In the genomic region with DNA sequence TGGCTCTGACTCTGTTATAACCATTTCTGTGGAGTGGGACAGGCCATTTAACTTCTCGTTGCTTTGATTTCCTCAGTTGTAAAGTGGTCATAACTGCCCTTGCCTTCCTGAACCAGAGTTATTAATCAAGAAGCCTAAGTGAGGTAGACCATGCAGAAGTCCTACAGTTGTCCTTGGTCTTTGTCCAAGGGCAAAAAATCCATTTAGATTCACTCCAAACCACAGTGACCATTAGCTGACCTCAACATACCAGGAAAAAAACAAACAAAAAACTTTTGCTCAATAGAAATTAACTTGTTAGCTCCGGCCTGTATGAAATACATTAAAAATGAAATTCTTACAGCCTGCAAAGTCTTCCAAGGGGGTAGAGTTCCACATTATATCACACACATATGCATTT, we compare ENCODE assay signal across 28 cellular contexts. TPM values are rescaled to one million over a fixed set of nuclear protein-coding genes. Genes with fewer than 3 reads are reported as not detected.
DNase-seq lines count a peak whose midpoint lies in the region; ATAC-seq and TF ChIP-seq lines count a peak whose summit lies in the region.
"Had no signal": no experiment of that assay in that cellular context is flagged by ENCODE, and none has a peak within 500 bp of the region (broad histone marks: within the 10 kb centered on the region; RNA-seq: fewer than 3 reads in every experiment).

No MANE protein-coding gene starts in this region.

- no TSS peak for BruUV-seq in mammary epithelial cell (replicated peaks; lab: Mats Ljungman, UMichigan)

- no peak overlapping the region for H3K4me3 Mint-ChIP-seq in nephron progenitor cell
- H3K4me3 Mint-ChIP-seq: activated CD4-positive, alpha-beta T cell treated with anti-CD3 and anti-CD28 coated beads, Interleukin-2, amount 10 ng/mL, durations not matched to agents 24 days and 14 days; activated CD8-positive, alpha-beta memory T cell treated with anti-CD3 and anti-CD28 coated beads, Interleukin-2, amount 10 ng/mL, durations not matched to agents 7 days and 5 days; activated naive CD4-positive, alpha-beta T cell treated with anti-CD3 and anti-CD28 coated beads, Interleukin-2, amount 50 U/mL, for 24 hours; neural progenitor cell; stimulated activated naive CD8-positive, alpha-beta T cell treated with anti-CD3 and anti-CD28 coated beads, Interleukin-15, Interleukin-2, amounts not matched to agents 100 ng/mL and 50 ng/mL, for 24 hours; T-helper 17 cell had no signal

- H3K4me3 ChIP-seq in breast epithelium (no peak overlapping the region), mammary epithelial cell (replicated peaks in 1 of 3; ENCODE audit: insufficient read depth in 1 of 3, low read depth in 2 of 3, low read length in 3 of 3) (no peak overlapping the region), fibroblast of lung (replicated peaks in 1 of 4; ENCODE audit: control extremely low read depth in 1 of 4, insufficient read depth in 1 of 4, low read depth in 3 of 4, low read length in 4 of 4) (no peak overlapping the region), right lobe of liver (no peak overlapping the region)
- H3K4me3 ChIP-seq: GM23248, neural progenitor cell, smooth muscle cell, tibial nerve had no signal

- H3K27me3 ChIP-seq in breast epithelium (no peaks in the 10 kb centered on the region), mammary epithelial cell (ENCODE audit: insufficient read depth, low read length) (no peaks in the 10 kb centered on the region), fibroblast of lung (ENCODE audit: control insufficient read depth, insufficient read depth, low read length) (no peaks in the 10 kb centered on the region), right lobe of liver (no peaks in the 10 kb centered on the region)
- H3K27me3 ChIP-seq: neural progenitor cell, tibial nerve had no signal

- H3K9ac ChIP-seq in mammary epithelial cell (ENCODE audit: insufficient read depth, low read length) (no peak overlapping the region), fibroblast of lung (ENCODE audit: insufficient read depth, low read length) (no peak overlapping the region)
- H3K9ac ChIP-seq: GM23248, neural progenitor cell had no signal

- H3K9me3 ChIP-seq in breast epithelium (no peaks in the 10 kb centered on the region), mammary epithelial cell (replicated peaks; ENCODE audit: insufficient read depth, low read length) (no peaks in the 10 kb centered on the region), fibroblast of lung (ENCODE audit: control insufficient read depth, insufficient read depth, low read depth, low read length) (no peaks in the 10 kb centered on the region), right lobe of liver (no peaks in the 10 kb centered on the region)
- H3K9me3 ChIP-seq: tibial nerve had no signal

- ATAC-seq in right lobe of liver = peak; percentile 74 to 82 (median 80)
- ATAC-seq: activated CD8-positive, alpha-beta memory T cell treated with anti-CD3 and anti-CD28 coated beads, Interleukin-2, amount 10 ng/mL, durations not matched to agents 7 days and 5 days; esophagus mucosa; left colon; T-helper 17 cell had no signal

- peaks cover 14% of the 10 kb centered on the region for H3K4me1 Mint-ChIP-seq in nephron progenitor cell
- H3K4me1 Mint-ChIP-seq: activated CD4-positive, alpha-beta T cell treated with anti-CD3 and anti-CD28 coated beads, Interleukin-2, amount 10 ng/mL, durations not matched to agents 24 days and 14 days; activated CD8-positive, alpha-beta memory T cell treated with anti-CD3 and anti-CD28 coated beads, Interleukin-2, amount 10 ng/mL, durations not matched to agents 7 days and 5 days; activated naive CD4-positive, alpha-beta T cell treated with anti-CD3 and anti-CD28 coated beads, Interleukin-2, amount 50 U/mL, for 24 hours; T-helper 17 cell had no signal

- H3K79me2 ChIP-seq in mammary epithelial cell (ENCODE audit: insufficient read depth, low read length) (peaks cover 19% of the 10 kb centered on the region), fibroblast of lung (ENCODE audit: control insufficient read depth, insufficient read depth, low read length) (no peaks in the 10 kb centered on the region)

- H3K27ac ChIP-seq in breast epithelium (peak overlapping the region; percentile 73 to 80), mammary epithelial cell (ENCODE audit: insufficient read depth, low read depth, low read length) (no peak overlapping the region), fibroblast of lung (ENCODE audit: insufficient read depth, low read length) (no peak overlapping the region), right lobe of liver (no peak overlapping the region)
- H3K27ac ChIP-seq: 22Rv1, GM23248, neural progenitor cell, tibial nerve had no signal

- no peaks in the 10 kb centered on the region for H3K9me3 Mint-ChIP-seq in nephron progenitor cell
- H3K9me3 Mint-ChIP-seq: activated CD4-positive, alpha-beta T cell treated with anti-CD3 and anti-CD28 coated beads, Interleukin-2, amount 10 ng/mL, durations not matched to agents 24 days and 14 days; activated naive CD4-positive, alpha-beta T cell treated with anti-CD3 and anti-CD28 coated beads, Interleukin-2, amount 50 U/mL, for 24 hours; stimulated activated naive CD8-positive, alpha-beta T cell treated with anti-CD3 and anti-CD28 coated beads, Interleukin-15, Interleukin-2, amounts not matched to agents 100 ng/mL and 50 ng/mL, for 24 hours had no signal

- intact Hi-C loops in breast epithelium (cut with DNase I; ENCODE audit: low total_unique reads) = no loop called here
- intact Hi-C loops in mammary epithelial cell (cut with micrococcal nuclease) = loop anchor here (5.0 kb wide), 1 partner anchor 54 kb away; the partner anchor contains the start of gene TBC1D9
- intact Hi-C loops in right lobe of liver (cut with DNase I) = no loop called here

- H3K27ac Mint-ChIP-seq in nephron progenitor cell = no peak overlapping the region
- H3K27ac Mint-ChIP-seq: activated CD4-positive, alpha-beta T cell treated with anti-CD3 and anti-CD28 coated beads, Interleukin-2, amount 10 ng/mL, durations not matched to agents 24 days and 14 days; activated CD8-positive, alpha-beta memory T cell treated with anti-CD3 and anti-CD28 coated beads, Interleukin-2, amount 10 ng/mL, durations not matched to agents 7 days and 5 days; activated naive CD4-positive, alpha-beta T cell treated with anti-CD3 and anti-CD28 coated beads, Interleukin-2, amount 50 U/mL, for 24 hours; neural progenitor cell; stimulated activated naive CD8-positive, alpha-beta T cell treated with anti-CD3 and anti-CD28 coated beads, Interleukin-15, Interleukin-2, amounts not matched to agents 100 ng/mL and 50 ng/mL, for 24 hours; T-helper 17 cell had no signal

- CTCF ChIA-PET in mammary epithelial cell (lab: Charles Lee; ENCODE audit: low non-redundant PET) = no interaction called here

- H3K4me1 ChIP-seq in breast epithelium = peaks cover 0 to 17% of the 10 kb centered on the region in 2 donors
- peaks cover 26% of the 10 kb centered on the region for H3K4me1 ChIP-seq in mammary epithelial cell (ENCODE audit: insufficient read depth, low read length)
- no peaks in the 10 kb centered on the region for H3K4me1 ChIP-seq in fibroblast of lung (ENCODE audit: control insufficient read depth, extremely low read depth, insufficient read depth, low read length)
- peaks cover 0 to 17% (median 3%) of the 10 kb centered on the region in 4 donors for H3K4me1 ChIP-seq in right lobe of liver

- H3K27me3 Mint-ChIP-seq in nephron progenitor cell (ENCODE audit: low read depth, poor library complexity) = peaks cover 1% of the 10 kb centered on the region
- H3K27me3 Mint-ChIP-seq: activated naive CD4-positive, alpha-beta T cell treated with anti-CD3 and anti-CD28 coated beads, Interleukin-2, amount 50 U/mL, for 24 hours; stimulated activated naive CD8-positive, alpha-beta T cell treated with anti-CD3 and anti-CD28 coated beads, Interleukin-15, Interleukin-2, amounts not matched to agents 100 ng/mL and 50 ng/mL, for 24 hours had no signal

- TF ChIP-seq POLR2A in breast epithelium (IDR thresholded peaks at IDR 0.05) (no peak), right lobe of liver (IDR thresholded peaks at IDR 0.05) (no peak)

- in situ Hi-C loops in mammary epithelial cell (cut with MboI; ENCODE audit: low sequenced_read_pairs in 2 of 2) = no loop called here

- H3K36me3 Mint-ChIP-seq in nephron progenitor cell (ENCODE audit: low read depth) = peaks cover 28% of the 10 kb centered on the region
- H3K36me3 Mint-ChIP-seq: activated CD8-positive, alpha-beta memory T cell treated with anti-CD3 and anti-CD28 coated beads, Interleukin-2, amount 10 ng/mL, durations not matched to agents 7 days and 5 days; activated naive CD4-positive, alpha-beta T cell treated with anti-CD3 and anti-CD28 coated beads, Interleukin-2, amount 50 U/mL, for 24 hours had no signal

- H3K4me2 ChIP-seq in mammary epithelial cell (ENCODE audit: insufficient read depth, low read depth, low read length) (no peak overlapping the region), fibroblast of lung (ENCODE audit: extremely low read depth, insufficient read depth, low read length) (no peak overlapping the region)
- H3K4me2 ChIP-seq: neural progenitor cell, smooth muscle cell had no signal

- 75% methylated on average over 2 of the region's 2 CpGs for WGBS in mammary epithelial cell (ENCODE audit: low coverage, missing lambda C conversion rate)
- WGBS in right lobe of liver (ENCODE audit: insufficient coverage, low coverage, low lambda C conversion rate, missing lambda C conversion rate) = 35% methylated on average over 2 of the region's 2 CpGs

- dilution Hi-C loops in mammary epithelial cell (cut with HindIII; ENCODE audit: low sequenced_read_pairs) = no loop called here

- H3K36me3 ChIP-seq in breast epithelium (no peaks in the 10 kb centered on the region), mammary epithelial cell (ENCODE audit: insufficient read depth, low read length) (no peaks in the 10 kb centered on the region), fibroblast of lung (ENCODE audit: control insufficient read depth, insufficient read depth, low read length) (peaks cover 1% of the 10 kb centered on the region), right lobe of liver (no peaks in the 10 kb centered on the region)
- H3K36me3 ChIP-seq: neural progenitor cell had no signal

- no peak for TF ChIP-seq CTCF in breast epithelium (IDR thresholded peaks at IDR 0.05)
- TF ChIP-seq CTCF in mammary epithelial cell (conservative IDR thresholded peaks at IDR 0.05 in 1 of 2, IDR thresholded peaks at IDR 0.05 in 1 of 2; ENCODE audit: extremely low read depth in 1 of 2, insufficient read depth in 1 of 2, low read depth in 1 of 2, low read length in 2 of 2) = no peak
- TF ChIP-seq CTCF in fibroblast of lung (conservative IDR thresholded peaks at IDR 0.05 in 1 of 2, IDR thresholded peaks at IDR 0.05 in 1 of 2; ENCODE audit: low read depth in 1 of 2, low read length in 2 of 2) = no peak
- no peak for TF ChIP-seq CTCF in right lobe of liver (IDR thresholded peaks at IDR 0.05)
- no peak for TF ChIP-seq CTCF in nephron progenitor cell (IDR thresholded peaks at IDR 0.05)

- DNase-seq in breast epithelium (ENCODE audit: low spot score in 2 of 2) (no peak), mammary epithelial cell (no peak), fibroblast of lung (ENCODE audit: low read depth in 2 of 2) (peak; percentile 76 to 85), right lobe of liver (no peak), nephron progenitor cell (no peak), NCI-H774 (lab: John Stamatoyannopoulos, UW) (no peak), GDM1 (lab: John Stamatoyannopoulos, UW) (no peak), NCI-H2081 (lab: John Stamatoyannopoulos, UW) (no peak)
- DNase-seq: activated CD4-positive, alpha-beta T cell treated with anti-CD3 and anti-CD28 coated beads, Interleukin-2, amount 10 ng/mL, durations not matched to agents 24 days and 14 days; activated CD8-positive, alpha-beta memory T cell treated with anti-CD3 and anti-CD28 coated beads, Interleukin-2, amount 10 ng/mL, durations not matched to agents 7 days and 5 days; AML-193; aorta; COR-L47; DND-41; effector memory CD4-positive, alpha-beta T cell; GM23248; left colon; NCI-H1105 treated with DMSO at 0.1 percent for 48 hours; NCI-H510A; stimulated activated CD4-positive, alpha-beta T cell treated with anti-CD3 and anti-CD28 coated beads, Interleukin-4, amount 100 ng/mL, for 1 hour; T-helper 17 cell had no signal

- H4K20me1 ChIP-seq in mammary epithelial cell (ENCODE audit: insufficient read depth, low read length) (no peaks in the 10 kb centered on the region), fibroblast of lung (ENCODE audit: control insufficient read depth, extremely low read depth, insufficient read depth, low read length) (no peaks in the 10 kb centered on the region)

- H2AFZ ChIP-seq in mammary epithelial cell (ENCODE audit: low read depth, low read length) = no peak overlapping the region
- no peak overlapping the region for H2AFZ ChIP-seq in fibroblast of lung (ENCODE audit: low read length)
- H2AFZ ChIP-seq: GM23248, neural progenitor cell had no signal

RNA-seq across cellular contexts. Expression of gene TBC1D9, which starts 52.7 kb away (rescaled TPM):
- total RNA-seq in breast epithelium (100 to 1,000 TPM in 2 of 3 donors, 10 to 100 TPM in 1; 28.3 to 195 (median 152) TPM), mammary epithelial cell (10 to 100 TPM; 23.5 to 42.8 TPM), fibroblast of lung (25.4 and 36.3 TPM in 2 replicates), right lobe of liver (10 to 100 TPM in 3 of 6 experiments, 1 to 10 TPM in 3; 6.6 to 17.9 (median 9.4) TPM)
- polyA plus RNA-seq in mammary epithelial cell (12.8 TPM), fibroblast of lung (17.3 and 18.6 TPM in 2 replicates)
- polyA minus RNA-seq in mammary epithelial cell (27.8 TPM), fibroblast of lung (ENCODE audit: low replicate concordance) (20.5 and 40.4 TPM in 2 replicates)
- 13.2 and 14.7 TPM in 2 replicates for polyA plus RNA-seq in fibroblast of lung (2012)
- total RNA-seq: activated CD4-positive, alpha-beta T cell treated with anti-CD3 and anti-CD28 coated beads, Interleukin-2, amount 10 ng/mL, durations not matched to agents 24 days and 14 days had no signal

Comparison
In these comparisons a context has a peak if more than half of its experiments do, and no peak if none do; other contexts are left out.
1. H3K27ac ChIP-seq: peak in breast epithelium (2 of 2); none in mammary epithelial cell (single experiment), fibroblast of lung (single experiment) and right lobe of liver (0 of 3).
2. DNase-seq: peak in fibroblast of lung (2 of 2); none in breast epithelium (0 of 2), mammary epithelial cell (single experiment), right lobe of liver (0 of 3), nephron progenitor cell (single experiment), NCI-H774 (single experiment), GDM1 (single experiment) and NCI-H2081 (0 of 2).